In genomic region chr2:155675920-155676319, GRCh38 we compare ENCODE assay signal across 27 cellular contexts.
"Had no signal": no experiment of that assay in that cellular context is flagged by ENCODE, and none has a peak within 500 bp of the region (broad histone marks: within the 10 kb centered on the region; RNA-seq: fewer than 3 reads in every experiment).

No MANE protein-coding gene starts in this region.

- H3K36me3 ChIP-seq: stomach, suprapubic skin, thoracic aorta, thyroid gland, tibial artery, tibial nerve, transverse colon, upper lobe of left lung, upper lobe of right lung, uterus, vagina had no signal

- H3K4me1 ChIP-seq: stomach, suprapubic skin, testis, thyroid gland, tibial artery, tibial nerve, transverse colon, upper lobe of left lung, upper lobe of right lung, uterus, vagina had no signal

- H3K27me3 ChIP-seq: stomach, suprapubic skin, testis, thyroid gland, tibial artery, tibial nerve, transverse colon, upper lobe of left lung, upper lobe of right lung, uterus, vagina had no signal

- ATAC-seq: stimulated activated effector memory CD8-positive, alpha-beta T cell treated with anti-CD3 and anti-CD28 coated beads, Interleukin-12 subunit alpha, Interleukin-12 subunit beta, amount 100 ng/mL, for 72 hours; stimulated activated memory B cell treated with anti-CD40 and anti-IgM and Interleukin-4, amounts not matched to agents 10 μg/mL and 1 μg/mL and 100 μg/mL, for 72 hours; stimulated activated naive B cell treated with anti-CD40 and anti-IgM and Interleukin-4, amounts not matched to agents 10 μg/mL and 1 μg/mL and 100 μg/mL, for 72 hours; stimulated activated naive CD8-positive, alpha-beta T cell treated with anti-CD3 and anti-CD28 coated beads, Interleukin-15, amount 100 ng/mL, for 72 hours; stimulated activated naive CD8-positive, alpha-beta T cell treated with anti-CD3 and anti-CD28 coated beads, Interleukin-15, Interleukin-2, amounts not matched to agents 100 U/mL and 50 U/mL, for 24 hours; upper lobe of right lung had no signal

- DNase-seq: stimulated activated CD4-positive, alpha-beta T cell treated with anti-CD3 and anti-CD28 coated beads, Interleukin-2, amount 100 ng/mL, for 48 hours; stimulated activated CD4-positive, alpha-beta T cell treated with anti-CD3 and anti-CD28 coated beads, Interleukin-4, amount 100 ng/mL, for 1 hour; stimulated activated CD4-positive, alpha-beta T cell treated with anti-CD3 and anti-CD28 coated beads, Interleukin-4, amount 100 ng/mL, for 24 hours; stimulated activated CD4-positive, alpha-beta T cell treated with anti-CD3 and anti-CD28 coated beads, Interleukin-4, amount 100 ng/mL, for 4 hours; stimulated activated CD8-positive, alpha-beta memory T cell treated with anti-CD3 and anti-CD28 coated beads, Interleukin-4, amount 100 ng/mL, for 48 hours; stimulated activated naive B cell treated with anti-CD40 and anti-IgM and Interleukin-4, amounts not matched to agents 10 μg/mL and 1 μg/mL and 100 μg/mL, for 72 hours; stimulated activated naive CD4-positive, alpha-beta T cell; stimulated activated naive CD4-positive, alpha-beta T cell treated with Interleukin-2 at 50 U/mL for 16 hours; stimulated activated naive CD8-positive, alpha-beta T cell treated with anti-CD3 and anti-CD28 coated beads, Interleukin-15, amount 100 ng/mL, for 72 hours; stimulated activated naive CD8-positive, alpha-beta T cell treated with anti-CD3 and anti-CD28 coated beads, Interleukin-15, Interleukin-2, amounts not matched to agents 100 U/mL and 50 U/mL, for 24 hours; stomach; substantia nigra; testis; thyroid gland; tibial artery; transverse colon; trophoblast cell; upper lobe of left lung; upper lobe of right lung; uterus had no signal

- H3K27ac ChIP-seq: stomach, suprapubic skin, testis, thoracic aorta, thyroid gland, tibial artery, tibial nerve, transverse colon, upper lobe of left lung, upper lobe of right lung, uterus, vagina had no signal

- FAIRE-seq: urothelium cell line had no signal

- H3K9me3 ChIP-seq: suprapubic skin, testis, thoracic aorta, thyroid gland, upper lobe of left lung, upper lobe of right lung, uterus, vagina had no signal

- H3K4me3 ChIP-seq: stomach, suprapubic skin, testis, thoracic aorta, thyroid gland, tibial artery, tibial nerve, transverse colon, upper lobe of left lung, upper lobe of right lung, uterus, vagina had no signal
